ENCODE assay signal across 31 cellular contexts in the genomic region with DNA sequence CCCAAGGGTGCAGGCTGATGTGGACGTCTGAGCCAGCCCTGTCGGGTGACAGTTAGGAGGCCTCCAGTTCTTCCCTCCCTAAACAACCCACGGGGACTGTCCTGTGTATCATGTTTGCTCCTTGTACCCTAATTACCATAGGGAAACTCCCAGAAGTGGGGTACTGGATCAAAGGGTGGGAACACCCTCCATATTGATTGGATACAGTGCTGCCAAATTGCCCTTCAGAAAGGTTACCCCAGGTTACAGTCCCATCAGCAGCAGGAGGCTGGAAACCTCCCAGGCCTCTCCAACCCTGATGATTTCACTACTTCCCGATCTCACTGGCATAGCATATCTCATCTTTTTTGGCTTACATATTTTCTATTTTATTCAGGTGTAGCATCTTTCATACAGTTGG. TPM values are rescaled to one million over a fixed set of nuclear protein-coding genes. Genes with fewer than 3 reads are reported as not detected.
"Had no signal": no experiment of that assay in that cellular context is flagged by ENCODE, and none has a peak within 500 bp of the region (broad histone marks: within the 10 kb centered on the region; RNA-seq: fewer than 3 reads in every experiment).

No MANE protein-coding gene starts in this region.

- H3K9me3 ChIP-seq: ascending aorta, breast epithelium, colonic mucosa, esophagus squamous epithelium had no signal

- H3K36me3 ChIP-seq: ascending aorta, breast epithelium, cardiac muscle cell, colonic mucosa, esophagus squamous epithelium, gastroesophageal sphincter had no signal

- ATAC-seq: activated naive CD4-positive, alpha-beta T cell treated with anti-CD3 and anti-CD28 coated beads, Interleukin-2, amount 50 U/mL, for 72 hours; activated T-cell treated with anti-CD3 and anti-CD28 coated beads, Interleukin-2, amount 50 U/mL, for 72 hours; gastroesophageal sphincter; WTC11 had no signal

- H3K4me3 Mint-ChIP-seq: activated CD4-positive, alpha-beta memory T cell treated with anti-CD3 and anti-CD28 coated beads, Interleukin-2, amount 10 ng/mL, durations not matched to agents 7 days and 5 days; activated CD4-positive, alpha-beta T cell treated with anti-CD3 and anti-CD28 coated beads, Interleukin-2, amount 10 ng/mL, durations not matched to agents 7 days and 5 days; activated naive CD4-positive, alpha-beta T cell treated with anti-CD3 and anti-CD28 coated beads, Interleukin-2, amount 10 ng/mL, durations not matched to agents 7 days and 5 days; activated naive CD8-positive, alpha-beta T cell treated with anti-CD3 and anti-CD28 coated beads, Interleukin-2, amount 10 ng/mL, durations not matched to agents 7 days and 5 days; activated T-cell treated with anti-CD3 and anti-CD28 coated beads, Interleukin-2, amount 50 U/mL, for 24 hours; activated T-cell treated with anti-CD3 and anti-CD28 coated beads, Interleukin-2, amount 50 U/mL, for 72 hours; brain; WTC11 had no signal

- H3K4me1 ChIP-seq: breast epithelium, colonic mucosa, esophagus squamous epithelium, gastroesophageal sphincter had no signal

- H3K27me3 Mint-ChIP-seq: brain had no signal

- H3K4me1 Mint-ChIP-seq: activated CD4-positive, alpha-beta memory T cell treated with anti-CD3 and anti-CD28 coated beads, Interleukin-2, amount 10 ng/mL, durations not matched to agents 7 days and 5 days; activated CD4-positive, alpha-beta T cell treated with anti-CD3 and anti-CD28 coated beads, Interleukin-2, amount 10 ng/mL, durations not matched to agents 7 days and 5 days; activated naive CD4-positive, alpha-beta T cell treated with anti-CD3 and anti-CD28 coated beads, Interleukin-2, amount 10 ng/mL, durations not matched to agents 7 days and 5 days; activated naive CD8-positive, alpha-beta T cell treated with anti-CD3 and anti-CD28 coated beads, Interleukin-2, amount 10 ng/mL, durations not matched to agents 7 days and 5 days had no signal

- H3K4me3 ChIP-seq: ascending aorta, breast epithelium, cardiac muscle cell, colonic mucosa, esophagus squamous epithelium, gastroesophageal sphincter had no signal

- H3K27ac Mint-ChIP-seq: activated CD4-positive, alpha-beta memory T cell treated with anti-CD3 and anti-CD28 coated beads, Interleukin-2, amount 10 ng/mL, durations not matched to agents 7 days and 5 days; activated CD4-positive, alpha-beta T cell treated with anti-CD3 and anti-CD28 coated beads, Interleukin-2, amount 10 ng/mL, durations not matched to agents 7 days and 5 days; activated naive CD4-positive, alpha-beta T cell treated with anti-CD3 and anti-CD28 coated beads, Interleukin-2, amount 10 ng/mL, durations not matched to agents 7 days and 5 days; activated naive CD4-positive, alpha-beta T cell treated with anti-CD3 and anti-CD28 coated beads, Interleukin-2, amount 50 U/mL, for 72 hours; activated naive CD8-positive, alpha-beta T cell treated with anti-CD3 and anti-CD28 coated beads, Interleukin-2, amount 10 ng/mL, durations not matched to agents 7 days and 5 days; activated T-cell treated with anti-CD3 and anti-CD28 coated beads, Interleukin-2, amount 50 U/mL, for 24 hours; activated T-cell treated with anti-CD3 and anti-CD28 coated beads, Interleukin-2, amount 50 U/mL, for 72 hours; brain; WTC11 had no signal

- DNase-seq: activated CD4-positive, alpha-beta memory T cell treated with anti-CD3 and anti-CD28 coated beads, Interleukin-2, amount 10 ng/mL, durations not matched to agents 7 days and 5 days; activated CD4-positive, alpha-beta T cell treated with anti-CD3 and anti-CD28 coated beads for 1 hour; activated CD4-positive, alpha-beta T cell treated with anti-CD3 and anti-CD28 coated beads for 4 hours; activated CD4-positive, alpha-beta T cell treated with anti-CD3 and anti-CD28 coated beads, Interleukin-2, amount 10 ng/mL, durations not matched to agents 7 days and 5 days; activated CD4-positive, alpha-beta T cell treated with anti-CD3 and anti-CD28 coated beads, Interleukin-2, amount 50 U/mL, for 4 hours; activated gamma-delta T cell; activated naive CD4-positive, alpha-beta T cell; activated naive CD4-positive, alpha-beta T cell treated with anti-CD3 and anti-CD28 coated beads, Interleukin-2, amount 10 ng/mL, durations not matched to agents 7 days and 5 days; activated naive CD8-positive, alpha-beta T cell treated with anti-CD3 and anti-CD28 coated beads, Interleukin-2, amount 10 ng/mL, durations not matched to agents 7 days and 5 days; activated T-cell treated with anti-CD3 and anti-CD28 coated beads for 4 hours; activated T-cell treated with anti-CD3 and anti-CD28 coated beads, Interleukin-2, amount 50 U/mL, for 24 hours; activated T-cell treated with anti-CD3 and anti-CD28 coated beads, Interleukin-2, amount 50 U/mL, for 72 hours; central memory CD4-positive, alpha-beta T cell; cerebellar nuclear complex; colonic mucosa; effector CD8-positive, alpha-beta T cell; esophagus squamous epithelium; foreskin melanocyte; T-helper 2 cell had no signal

- H3K27ac ChIP-seq: ascending aorta, breast epithelium, cardiac muscle cell, colonic mucosa, epithelial cell of prostate, esophagus squamous epithelium, gastroesophageal sphincter, VCaP had no signal

- H3K36me3 Mint-ChIP-seq: activated naive CD4-positive, alpha-beta T cell treated with anti-CD3 and anti-CD28 coated beads, Interleukin-2, amount 10 ng/mL, durations not matched to agents 7 days and 5 days; activated naive CD8-positive, alpha-beta T cell treated with anti-CD3 and anti-CD28 coated beads, Interleukin-2, amount 10 ng/mL, durations not matched to agents 7 days and 5 days; WTC11 had no signal

- H3K9me3 Mint-ChIP-seq: activated CD4-positive, alpha-beta memory T cell treated with anti-CD3 and anti-CD28 coated beads, Interleukin-2, amount 10 ng/mL, durations not matched to agents 7 days and 5 days; activated CD4-positive, alpha-beta T cell treated with anti-CD3 and anti-CD28 coated beads, Interleukin-2, amount 10 ng/mL, durations not matched to agents 7 days and 5 days; activated naive CD4-positive, alpha-beta T cell treated with anti-CD3 and anti-CD28 coated beads, Interleukin-2, amount 10 ng/mL, durations not matched to agents 7 days and 5 days; activated naive CD8-positive, alpha-beta T cell treated with anti-CD3 and anti-CD28 coated beads, Interleukin-2, amount 10 ng/mL, durations not matched to agents 7 days and 5 days; activated T-cell treated with anti-CD3 and anti-CD28 coated beads, Interleukin-2, amount 50 U/mL, for 24 hours; activated T-cell treated with anti-CD3 and anti-CD28 coated beads, Interleukin-2, amount 50 U/mL, for 72 hours had no signal

- H3K27me3 ChIP-seq: ascending aorta, breast epithelium, cardiac muscle cell, colonic mucosa had no signal

RNA-seq across cellular contexts. Expression of a gene that starts 22.0 kb away (rescaled TPM):
- total RNA-seq: activated CD4-positive, alpha-beta T cell treated with anti-CD3 and anti-CD28 coated beads, Interleukin-2, amount 10 ng/mL, durations not matched to agents 7 days and 5 days; activated naive CD4-positive, alpha-beta T cell treated with anti-CD3 and anti-CD28 coated beads, Interleukin-2, amount 50 U/mL, for 72 hours; activated naive CD8-positive, alpha-beta T cell treated with anti-CD3 and anti-CD28 coated beads, Interleukin-2, amount 10 ng/mL, durations not matched to agents 7 days and 5 days; fibroblast of lung; fibroblast of villous mesenchyme; glomerular endothelial cell had no signal
- polyA plus RNA-seq: fibroblast of lung had no signal
